In the genomic region with DNA sequence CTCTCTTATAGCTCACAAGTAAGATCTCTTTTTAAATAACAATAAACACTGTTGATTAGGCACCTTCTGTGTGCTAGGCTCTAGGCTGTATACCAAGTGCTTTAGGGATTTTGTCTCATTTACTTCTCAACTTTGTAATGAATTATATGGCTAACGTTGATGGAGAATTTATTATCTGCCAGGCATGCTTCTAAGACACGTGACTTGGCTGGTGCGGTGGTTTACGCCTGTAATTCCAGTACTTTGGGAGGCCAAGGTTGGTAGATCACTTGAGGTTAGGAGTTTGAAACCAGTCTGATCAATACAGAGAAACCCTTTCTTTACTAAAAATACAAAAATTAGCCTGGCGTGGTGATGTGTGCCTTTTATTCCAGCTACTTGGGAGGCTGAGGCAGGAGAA, we compare ENCODE assay signal across 24 cellular contexts.
"Had no signal": no experiment of that assay in that cellular context is flagged by ENCODE, and none has a peak within 500 bp of the region (broad histone marks: within the 10 kb centered on the region; RNA-seq: fewer than 3 reads in every experiment).

No MANE protein-coding gene starts in this region.

- FAIRE-seq: pancreas, small intestine, urothelium cell line had no signal

- H3K27me3 Mint-ChIP-seq: stimulated activated naive B cell treated with anti-CD40 and anti-IgM and Interleukin-4, amounts not matched to agents 10 μg/mL and 1 μg/mL and 100 μg/mL, for 72 hours; stimulated activated naive CD8-positive, alpha-beta T cell treated with anti-CD3 and anti-CD28 coated beads, Interleukin-15, Interleukin-2, amounts not matched to agents 100 ng/mL and 50 ng/mL, for 24 hours had no signal

- H3K9me3 ChIP-seq: pancreas, psoas muscle, right lobe of liver, sigmoid colon, stomach, thoracic aorta, thyroid gland, tibial nerve, upper lobe of left lung, vagina had no signal

- H3K9me3 Mint-ChIP-seq: natural killer cell; nephron; neural progenitor cell; stimulated activated effector memory CD8-positive, alpha-beta T cell treated with anti-CD3 and anti-CD28 coated beads, Interleukin-12 subunit alpha, Interleukin-12 subunit beta, amount 100 ng/mL, for 72 hours; stimulated activated naive B cell treated with anti-CD40 and anti-IgM and Interleukin-4, amounts not matched to agents 10 μg/mL and 1 μg/mL and 100 μg/mL, for 72 hours; stimulated activated naive CD8-positive, alpha-beta T cell treated with anti-CD3 and anti-CD28 coated beads, Interleukin-15, Interleukin-2, amounts not matched to agents 100 ng/mL and 50 ng/mL, for 24 hours had no signal

- H3K36me3 Mint-ChIP-seq: natural killer cell; neural progenitor cell; stimulated activated effector memory CD8-positive, alpha-beta T cell treated with anti-CD3 and anti-CD28 coated beads, Interleukin-12 subunit alpha, Interleukin-12 subunit beta, amount 100 ng/mL, for 72 hours; stimulated activated naive B cell treated with anti-CD40 and anti-IgM and Interleukin-4, amounts not matched to agents 10 μg/mL and 1 μg/mL and 100 μg/mL, for 72 hours had no signal

- H3K4me1 Mint-ChIP-seq: natural killer cell; nephron; neural progenitor cell; stimulated activated effector memory CD8-positive, alpha-beta T cell treated with anti-CD3 and anti-CD28 coated beads, Interleukin-12 subunit alpha, Interleukin-12 subunit beta, amount 100 ng/mL, for 72 hours; stimulated activated naive B cell treated with anti-CD40 and anti-IgM and Interleukin-4, amounts not matched to agents 10 μg/mL and 1 μg/mL and 100 μg/mL, for 72 hours had no signal

- DNase-seq: natural killer cell; pancreas; psoas muscle; right cardiac atrium; right lobe of liver; sigmoid colon; small intestine; stimulated activated CD4-positive, alpha-beta T cell treated with anti-CD3 and anti-CD28 coated beads, Interleukin-15, amount 100 ng/mL, for 24 hours; stimulated activated CD4-positive, alpha-beta T cell treated with anti-CD3 and anti-CD28 coated beads, Interleukin-2, amount 100 ng/mL, for 24 hours; stimulated activated CD4-positive, alpha-beta T cell treated with anti-CD3 and anti-CD28 coated beads, Interleukin-2, amount 100 ng/mL, for 48 hours; stimulated activated CD4-positive, alpha-beta T cell treated with anti-CD3 and anti-CD28 coated beads, Interleukin-4, amount 100 ng/mL, for 24 hours; stimulated activated naive B cell treated with anti-CD40 and anti-IgM and Interleukin-4, amounts not matched to agents 10 μg/mL and 1 μg/mL and 100 μg/mL, for 72 hours; stimulated activated naive CD4-positive, alpha-beta T cell treated with Interleukin-2 at 50 U/mL for 16 hours; stomach; thyroid gland; upper lobe of left lung had no signal

- H2AFZ ChIP-seq: neural progenitor cell had no signal

- ATAC-seq: natural killer cell; psoas muscle; right cardiac atrium; right lobe of liver; stimulated activated effector memory CD8-positive, alpha-beta T cell treated with anti-CD3 and anti-CD28 coated beads, Interleukin-12 subunit alpha, Interleukin-12 subunit beta, amount 100 ng/mL, for 72 hours; stimulated activated naive B cell treated with anti-CD40 and anti-IgM and Interleukin-4, amounts not matched to agents 10 μg/mL and 1 μg/mL and 100 μg/mL, for 72 hours had no signal

- H3K27me3 ChIP-seq: neural progenitor cell, pancreas, right lobe of liver, sigmoid colon, thyroid gland, tibial nerve, upper lobe of left lung, vagina had no signal

- H3K4me1 ChIP-seq: pancreas, psoas muscle, right lobe of liver, sigmoid colon, stomach, thyroid gland, tibial nerve, upper lobe of left lung, vagina had no signal

- H3K9ac ChIP-seq: neural progenitor cell had no signal

- H3K27ac ChIP-seq: neural progenitor cell, pancreas, psoas muscle, right lobe of liver, sigmoid colon, stomach, thoracic aorta, thyroid gland, tibial nerve, upper lobe of left lung, vagina had no signal

- H3K4me3 ChIP-seq: neural progenitor cell, pancreas, psoas muscle, right lobe of liver, sigmoid colon, stomach, thoracic aorta, thyroid gland, tibial nerve, upper lobe of left lung, vagina had no signal

- H3K36me3 ChIP-seq: neural progenitor cell, pancreas, right lobe of liver, sigmoid colon, stomach, thoracic aorta, thyroid gland, tibial nerve, upper lobe of left lung, vagina had no signal

- H3K27ac Mint-ChIP-seq: natural killer cell; neural progenitor cell; stimulated activated effector memory CD8-positive, alpha-beta T cell treated with anti-CD3 and anti-CD28 coated beads, Interleukin-12 subunit alpha, Interleukin-12 subunit beta, amount 100 ng/mL, for 72 hours; stimulated activated naive B cell treated with anti-CD40 and anti-IgM and Interleukin-4, amounts not matched to agents 10 μg/mL and 1 μg/mL and 100 μg/mL, for 72 hours; stimulated activated naive CD8-positive, alpha-beta T cell treated with anti-CD3 and anti-CD28 coated beads, Interleukin-15, Interleukin-2, amounts not matched to agents 100 ng/mL and 50 ng/mL, for 24 hours had no signal

- H3K4me3 Mint-ChIP-seq: natural killer cell; nephron; neural progenitor cell; stimulated activated effector memory CD8-positive, alpha-beta T cell treated with anti-CD3 and anti-CD28 coated beads, Interleukin-12 subunit alpha, Interleukin-12 subunit beta, amount 100 ng/mL, for 72 hours; stimulated activated naive B cell treated with anti-CD40 and anti-IgM and Interleukin-4, amounts not matched to agents 10 μg/mL and 1 μg/mL and 100 μg/mL, for 72 hours; stimulated activated naive CD8-positive, alpha-beta T cell treated with anti-CD3 and anti-CD28 coated beads, Interleukin-15, Interleukin-2, amounts not matched to agents 100 ng/mL and 50 ng/mL, for 24 hours had no signal

- H3K4me2 ChIP-seq: neural progenitor cell had no signal
